Comparison of ENCODE assay signal across 8 cellular contexts in genomic region chr11:120334894-120335462, GRCh38. TPM values are rescaled to one million over a fixed set of nuclear protein-coding genes. Genes with fewer than 3 reads are reported as not detected.
DNase-seq lines count a peak whose midpoint lies in the region; ATAC-seq and TF ChIP-seq lines count a peak whose summit lies in the region.

No MANE protein-coding gene starts in this region.

- in situ Hi-C loops in gastrocnemius medialis (cut with MboI; ENCODE audit: low sequenced_read_pairs in 4 of 4): loop anchor here (5.0 to 25.0 kb wide), 3 partner anchors 92 to 102 kb away; no protein-coding TSS in a partner anchor

- H3K9me3 Mint-ChIP-seq in brain: no peaks in the 10 kb centered on the region

- H3K9me3 ChIP-seq in iPS-15b (ENCODE audit: control insufficient read depth, insufficient read depth, low read length) (no peaks in the 10 kb centered on the region), gastrocnemius medialis (no peaks in the 10 kb centered on the region)

- peak overlapping the region; percentile 92 for H3K4me3 ChIP-seq in GM12875 (ENCODE audit: low read depth, low read length)
- peak overlapping the region; percentile 96 for H3K4me3 ChIP-seq in iPS-15b (ENCODE audit: low read depth, low read length)
- H3K4me3 ChIP-seq in gastrocnemius medialis: peak overlapping the region; percentile 73 to 86 (median 79)

- H3K4me3 Mint-ChIP-seq in brain: peak overlapping the region; percentile 80 to 93 (median 83)

- intact Hi-C loops in gastrocnemius medialis (cut with DNase I; ENCODE audit: low total_unique reads): loop anchor here (1.0 to 5.0 kb wide), 2 partner anchors 97 to 352 kb away; no protein-coding TSS in a partner anchor

- H3K27me3 ChIP-seq in iPS-15b (ENCODE audit: control insufficient read depth, insufficient read depth, low read length) (no peaks in the 10 kb centered on the region), gastrocnemius medialis (no peaks in the 10 kb centered on the region)

- H3K27ac ChIP-seq in gastrocnemius medialis: peak overlapping the region; percentile 97 to 99 (median 98)

- H3K36me3 Mint-ChIP-seq in brain: peaks cover 4% of the 10 kb centered on the region

- peaks cover 8% of the 10 kb centered on the region for H3K4me1 ChIP-seq in iPS-15b (ENCODE audit: control insufficient read depth, insufficient read depth, low read length)
- peaks cover 21 to 34% of the 10 kb centered on the region in 2 donors for H3K4me1 ChIP-seq in gastrocnemius medialis

- H3K4me1 Mint-ChIP-seq in brain: peaks cover 61% of the 10 kb centered on the region

- no peak overlapping the region for H3K9ac ChIP-seq in iPS-15b (ENCODE audit: low read depth, low read length)

- H3K36me3 ChIP-seq in iPS-15b (ENCODE audit: control insufficient read depth, insufficient read depth, low read length) (no peaks in the 10 kb centered on the region), gastrocnemius medialis (no peaks in the 10 kb centered on the region)

- H3K27me3 Mint-ChIP-seq in brain: peaks cover 20% of the 10 kb centered on the region

- TF ChIP-seq CTCF in GM12875 (IDR thresholded peaks at IDR 0.05; ENCODE audit: borderline replicate concordance, insufficient read depth, low read depth, low read length): peak; percentile 49; the same call in 1 of the 2 replicates
- TF ChIP-seq CTCF in brain (conservative IDR thresholded peaks at IDR 0.05): peak; percentile 56 to 77
- TF ChIP-seq CTCF in gastrocnemius medialis (IDR thresholded peaks at IDR 0.05 in 4 of 5, conservative IDR thresholded peaks at IDR 0.05 in 1 of 5): peak; percentile 61 to 76 (median 71)

- DNase-seq in 8988T: peak; percentile 46
- peak; percentile 66 for DNase-seq in NCI-H146 (lab: John Stamatoyannopoulos, UW)
- DNase-seq in SW 1271 (lab: John Stamatoyannopoulos, UW): peak; percentile 12 to 79
- peak; percentile 43 to 70 for DNase-seq in gastrocnemius medialis

- peak; percentile 49 to 54 for ATAC-seq in gastrocnemius medialis
- ATAC-seq in GM18873 (IDR thresholded peaks at IDR 0.05; ENCODE audit: low FRiP score, unreplicated experiment): no peak

- TF ChIP-seq POLR2A in gastrocnemius medialis (IDR thresholded peaks at IDR 0.05): peak in 1 of 2 donors; percentile 45

- H3K27ac Mint-ChIP-seq in brain: peak overlapping the region; percentile 19 to 94 (median 81)

RNA-seq across cellular contexts. Expression of gene ARHGEF12, which starts 1.2 kb away (rescaled TPM):
- polyA plus RNA-seq in brain (ENCODE audit: insufficient read depth, low read depth, low replicate concordance): 26.1 TPM
- 10 to 100 TPM; 52.9 to 77.3 (median 61.4) TPM for total RNA-seq in gastrocnemius medialis

RNA-seq across cellular contexts. Expression of gene TLCD5, which starts 9.9 kb away (rescaled TPM):
- 8.6 TPM for polyA plus RNA-seq in brain (ENCODE audit: insufficient read depth, low read depth, low replicate concordance)
- 1 to 10 TPM in 1 of 4 donors, under 1 TPM in 3; 0.27 to 1.0 (median 0.70) TPM for total RNA-seq in gastrocnemius medialis
